ENCODE assay signal across 21 cellular contexts in genomic region chr9:14500705-14501104, GRCh38.
DNase-seq lines count a peak whose midpoint lies in the region; ATAC-seq, FAIRE-seq and TF ChIP-seq lines count a peak whose summit lies in the region.
"Had no signal": no experiment of that assay in that cellular context is flagged by ENCODE, and none has a peak within 500 bp of the region (broad histone marks: within the 10 kb centered on the region; RNA-seq: fewer than 3 reads in every experiment).

No MANE protein-coding gene starts in this region.

- no peak for FAIRE-seq in astrocyte (lab: Jason Lieb, UNC)
- FAIRE-seq: G401.6 had no signal

- H3K36me3 Mint-ChIP-seq in astrocyte (ENCODE audit: low read depth, unreplicated experiment) (no peaks in the 10 kb centered on the region), neural progenitor cell (no peaks in the 10 kb centered on the region)

- H3K4me2 ChIP-seq in astrocyte (ENCODE audit: low read length) (no peak overlapping the region), neural progenitor cell (no peak overlapping the region)

- no peak overlapping the region for H3K27ac ChIP-seq in astrocyte (ENCODE audit: low read depth, low read length)
- no peak overlapping the region for H3K27ac ChIP-seq in neural progenitor cell
- H3K27ac ChIP-seq in psoas muscle = no peak overlapping the region

- ATAC-seq in HG03025 (IDR thresholded peaks at IDR 0.05; ENCODE audit: low FRiP score, unreplicated experiment) = peak; percentile 73
- no peak for ATAC-seq in psoas muscle
- no peak for ATAC-seq in HG02759 (IDR thresholded peaks at IDR 0.05; ENCODE audit: unreplicated experiment)
- no peak for ATAC-seq in Right ventricle myocardium inferior
- ATAC-seq: HCT116, Panc1, SK-N-SH treated with all-trans-retinoic acid at 6 μM for 48 hours had no signal

- H4K20me1 ChIP-seq in astrocyte (ENCODE audit: insufficient read depth, low read length) (no peaks in the 10 kb centered on the region), neural progenitor cell (ENCODE audit: low read depth) (no peaks in the 10 kb centered on the region)

- H2AFZ ChIP-seq in astrocyte (ENCODE audit: low read depth, low read length) = peak overlapping the region; percentile 30
- peak overlapping the region; percentile 95 for H2AFZ ChIP-seq in neural progenitor cell (replicated peaks)

- intact Hi-C loops in psoas muscle (cut with DNase I) = no loop called here
- intact Hi-C loops in Right ventricle myocardium inferior (cut with DNase I) = no loop called here

- no peak overlapping the region for H3K9ac ChIP-seq in astrocyte (ENCODE audit: low read length)
- H3K9ac ChIP-seq in neural progenitor cell = no peak overlapping the region

- peaks cover 6% of the 10 kb centered on the region for H3K27me3 Mint-ChIP-seq in astrocyte (ENCODE audit: low read depth, unreplicated experiment)
- H3K27me3 Mint-ChIP-seq in neural progenitor cell (ENCODE audit: insufficient read depth, low read depth) = no peaks in the 10 kb centered on the region

- H3K4me3 Mint-ChIP-seq in astrocyte (ENCODE audit: unreplicated experiment) (no peak overlapping the region), neural progenitor cell (no peak overlapping the region)

- no peaks in the 10 kb centered on the region for H3F3A ChIP-seq in neural progenitor cell (ENCODE audit: low read depth)

- TF ChIP-seq CTCF in astrocyte (IDR thresholded peaks at IDR 0.05; ENCODE audit: insufficient read depth, low read depth, low read length) (no peak), neural progenitor cell (IDR thresholded peaks at IDR 0.05) (no peak), psoas muscle (IDR thresholded peaks at IDR 0.05) (no peak)

- H3K27me3 ChIP-seq in astrocyte (ENCODE audit: insufficient read depth, low read length) (no peaks in the 10 kb centered on the region), neural progenitor cell (no peaks in the 10 kb centered on the region), psoas muscle (ENCODE audit: insufficient read depth in 3 of 3, low read length in 2 of 3) (no peaks in the 10 kb centered on the region)

- H3K4me3 ChIP-seq in astrocyte (ENCODE audit: insufficient read depth, low read depth, low read length) (no peak overlapping the region), neural progenitor cell (no peak overlapping the region), psoas muscle (no peak overlapping the region)

- 63 to 82% (median 71%) methylated on average over 9 of the region's 9 CpGs for WGBS in psoas muscle, 3 donors

- H3K9me3 ChIP-seq in astrocyte (ENCODE audit: insufficient read depth, low read depth, low read length) = no peaks in the 10 kb centered on the region
- H3K9me3 ChIP-seq in neural progenitor cell (ENCODE audit: low read depth) = no peaks in the 10 kb centered on the region
- H3K9me3 ChIP-seq in psoas muscle = no peaks in the 10 kb centered on the region

- no peaks in the 10 kb centered on the region for H3K36me3 ChIP-seq in astrocyte (ENCODE audit: insufficient read depth, low read length)
- H3K36me3 ChIP-seq in neural progenitor cell = no peaks in the 10 kb centered on the region
- no peaks in the 10 kb centered on the region for H3K36me3 ChIP-seq in psoas muscle (ENCODE audit: insufficient read depth in 1 of 2, low read depth in 1 of 2)

- H3K79me2 ChIP-seq in astrocyte (ENCODE audit: insufficient read depth, low read length) (no peaks in the 10 kb centered on the region), neural progenitor cell (ENCODE audit: low read depth) (no peaks in the 10 kb centered on the region)

- H3K4me1 Mint-ChIP-seq in astrocyte (ENCODE audit: low read depth, unreplicated experiment) (no peaks in the 10 kb centered on the region), neural progenitor cell (no peaks in the 10 kb centered on the region)

- H3K4me1 ChIP-seq in astrocyte (ENCODE audit: insufficient read depth, low read length) (no peaks in the 10 kb centered on the region), neural progenitor cell (peaks cover 12% of the 10 kb centered on the region), psoas muscle (no peaks in the 10 kb centered on the region)

- H3K27ac Mint-ChIP-seq in astrocyte (ENCODE audit: unreplicated experiment) (no peak overlapping the region), neural progenitor cell (no peak overlapping the region)

- DNase-seq in COLO829 (ENCODE audit: low spot score) (peak; percentile 35), astrocyte (ENCODE audit: low read depth) (no peak), neural progenitor cell (ENCODE audit: low spot score) (peak; percentile 9), psoas muscle (no peak), KG1 (lab: John Stamatoyannopoulos, UW) (no peak), Right ventricle myocardium inferior (ENCODE audit: missing footprints) (no peak)
- DNase-seq: C1 segment of cervical spinal cord, DND-41, MV-4-11, NCI-H1436, NCI-H2029 treated with DMSO at 0.1 percent for 48 hours, NCI-H510A, NCI-H82, SHP77, T-helper 1 cell had no signal

- H3K9me3 Mint-ChIP-seq in astrocyte (ENCODE audit: unreplicated experiment) (no peaks in the 10 kb centered on the region), neural progenitor cell (no peaks in the 10 kb centered on the region)

Comparison
In these comparisons a context has a peak if more than half of its experiments do, and no peak if none do; other contexts are left out.
1. DNase-seq: peak in COLO829 (single experiment) and neural progenitor cell (single experiment); none in astrocyte (single experiment), psoas muscle (0 of 2), KG1 (single experiment) and Right ventricle myocardium inferior (single experiment).